Comparison of ENCODE assay signal across 23 cellular contexts in genomic region chr1:111887385-111887784, GRCh38.
DNase-seq lines count a peak whose midpoint lies in the region; TF ChIP-seq lines count a peak whose summit lies in the region.
"Had no signal": no experiment of that assay in that cellular context is flagged by ENCODE, and none has a peak within 500 bp of the region (broad histone marks: within the 10 kb centered on the region; RNA-seq: fewer than 3 reads in every experiment).

No MANE protein-coding gene starts in this region.

- peaks cover 10% of the 10 kb centered on the region for H3K27me3 Mint-ChIP-seq in nephron progenitor cell (ENCODE audit: low read depth, poor library complexity)
- peaks cover 33% of the 10 kb centered on the region for H3K27me3 Mint-ChIP-seq in mesothelial cell of epicardium (ENCODE audit: low read depth)

- H3K27me3 ChIP-seq in endocrine pancreas (ENCODE audit: control insufficient read depth, insufficient read depth, low read length): no peaks in the 10 kb centered on the region
- H3K27me3 ChIP-seq: BE2C, MG63 had no signal

- TF ChIP-seq CTCF in nephron progenitor cell (IDR thresholded peaks at IDR 0.05): no peak
- TF ChIP-seq CTCF in mesothelial cell of epicardium (IDR thresholded peaks at IDR 0.05; ENCODE audit: unreplicated experiment): no peak

- H3K27ac Mint-ChIP-seq in nephron progenitor cell (peak overlapping the region; percentile 44), mesothelial cell of epicardium (no peak overlapping the region)
- H3K27ac Mint-ChIP-seq: CD14-positive monocyte; CD8-positive, alpha-beta memory T cell; GM23338 had no signal

- H3K4me1 Mint-ChIP-seq in nephron progenitor cell (peaks cover 12% of the 10 kb centered on the region), mesothelial cell of epicardium (no peaks in the 10 kb centered on the region)
- H3K4me1 Mint-ChIP-seq: CD14-positive monocyte had no signal

- peak overlapping the region; percentile 38 for H3K9ac ChIP-seq in endocrine pancreas (ENCODE audit: control insufficient read depth, insufficient read depth, low read length)
- H3K9ac ChIP-seq: SK-N-SH had no signal

- H3K9me3 Mint-ChIP-seq in nephron progenitor cell (no peaks in the 10 kb centered on the region), mesothelial cell of epicardium (no peaks in the 10 kb centered on the region)
- H3K9me3 Mint-ChIP-seq: CD8-positive, alpha-beta memory T cell; GM23338; H9 had no signal

- no peaks in the 10 kb centered on the region for H3K4me1 ChIP-seq in endocrine pancreas (ENCODE audit: control insufficient read depth, insufficient read depth, low read length)

- H3K36me3 Mint-ChIP-seq in nephron progenitor cell (ENCODE audit: low read depth) (no peaks in the 10 kb centered on the region), mesothelial cell of epicardium (no peaks in the 10 kb centered on the region)
- H3K36me3 Mint-ChIP-seq: CD14-positive monocyte; CD8-positive, alpha-beta memory T cell had no signal

- DNase-seq in NCI-H748 (lab: John Stamatoyannopoulos, UW; ENCODE audit: unreplicated experiment) (peak; percentile 8), NCI-H748 treated with DMSO at 0.1 percent for 48 hours (lab: John Stamatoyannopoulos, UW) (no peak), NCI-H146 treated with DMSO at 0.1 percent for 48 hours (lab: John Stamatoyannopoulos, UW; ENCODE audit: unreplicated experiment) (peak; percentile 25), nephron progenitor cell (no peak), NCI-H2107 (lab: John Stamatoyannopoulos, UW) (no peak), mesothelial cell of epicardium (ENCODE audit: low spot score in 2 of 2, unreplicated experiment in 2 of 2) (no peak), LoVo (ENCODE audit: low spot score) (no peak)
- DNase-seq: 8988T; ACHN; BE2C; CD8-positive, alpha-beta memory T cell; DMS153; DND-41; H9; KBM-7; MG63; NCI-H187 treated with DMSO at 0.1 percent for 48 hours; SIG-M5; SK-N-SH; SW 1271 had no signal

- no peak overlapping the region for H3K4me3 Mint-ChIP-seq in nephron progenitor cell
- H3K4me3 Mint-ChIP-seq in mesothelial cell of epicardium: no peak overlapping the region
- H3K4me3 Mint-ChIP-seq: CD14-positive monocyte; CD8-positive, alpha-beta memory T cell; GM23338; H9 had no signal

- H3K36me3 ChIP-seq in endocrine pancreas (ENCODE audit: control insufficient read depth, insufficient read depth, low read length): no peaks in the 10 kb centered on the region
- H3K36me3 ChIP-seq: BE2C, MG63 had no signal

- no peaks in the 10 kb centered on the region for H3K9me3 ChIP-seq in endocrine pancreas (ENCODE audit: control insufficient read depth, low read length)
- H3K9me3 ChIP-seq: BE2C, MG63, SK-N-SH had no signal

- no peak overlapping the region for H3K4me3 ChIP-seq in endocrine pancreas (ENCODE audit: control insufficient read depth, insufficient read depth, low read length)
- H3K4me3 ChIP-seq: GM23338, MG63 had no signal

Comparison
In these comparisons a context has a peak if more than half of its experiments do, and no peak if none do; other contexts are left out.
1. DNase-seq: peak in NCI-H748 (single experiment) and NCI-H146 treated with DMSO at 0.1 percent for 48 hours (single experiment); none in NCI-H748 treated with DMSO at 0.1 percent for 48 hours (single experiment), nephron progenitor cell (single experiment), NCI-H2107 (single experiment), mesothelial cell of epicardium (0 of 2) and LoVo (single experiment).